ENCODE assay signal across 8 cellular contexts in genomic region chr4:89509708-89510269, GRCh38.
DNase-seq lines count a peak whose midpoint lies in the region; ATAC-seq and TF ChIP-seq lines count a peak whose summit lies in the region.

No MANE protein-coding gene starts in this region.

- H3K4me1 ChIP-seq in DND-41 (ENCODE audit: insufficient read depth, low read length) (peaks cover 10% of the 10 kb centered on the region; the same call in 1 of the 2 replicates), aorta (ENCODE audit: control insufficient read depth in 1 of 2, insufficient read depth in 2 of 2, low read length in 2 of 2) (no peaks in the 10 kb centered on the region), stomach (peaks cover 0 to 13% (median 4%) of the 10 kb centered on the region in 4 donors), lower lobe of right lung (no peaks in the 10 kb centered on the region)

- TF ChIP-seq CTCF in DND-41 (IDR thresholded peaks at IDR 0.05; ENCODE audit: borderline replicate concordance, extremely low read depth, low read length, poor library complexity, severe bottlenecking): peak; percentile 14
- TF ChIP-seq CTCF in stomach (IDR thresholded peaks at IDR 0.05): no peak
- TF ChIP-seq CTCF in lower lobe of right lung (IDR thresholded peaks at IDR 0.05): no peak

- DNase-seq in DND-41: no peak
- DNase-seq in astrocyte of the hippocampus (ENCODE audit: low read depth, low spot score): peak; percentile 38
- DNase-seq in aorta: no peak
- DNase-seq in stomach: no peak
- no peak for DNase-seq in NCI-H2196 treated with DMSO at 0.1 percent for 48 hours (lab: John Stamatoyannopoulos, UW; ENCODE audit: unreplicated experiment)
- no peak for DNase-seq in lower lobe of right lung

- H3K27ac ChIP-seq in DND-41 (ENCODE audit: low read length) (no peak overlapping the region), aorta (ENCODE audit: low read depth in 1 of 2, low read length in 2 of 2) (no peak overlapping the region), stomach (no peak overlapping the region), lower lobe of right lung (no peak overlapping the region)

- WGBS in aorta, 2 donors: 75 to 80% methylated on average over 4 of the region's 4 CpGs
- WGBS in stomach, 5 donors: 75 to 86% (median 82%) methylated on average over 4 of the region's 4 CpGs

- peak; percentile 72 for ATAC-seq in DND-41 (ENCODE audit: insufficient read depth, low read depth)
- peak; percentile 95 for ATAC-seq in GM19324 (IDR thresholded peaks at IDR 0.05; ENCODE audit: low FRiP score, unreplicated experiment)
- ATAC-seq in HG03108 (IDR thresholded peaks at IDR 0.05; ENCODE audit: unreplicated experiment): peak; percentile 99
- no peak for ATAC-seq in aorta (ENCODE audit: low FRiP score)
- no peak for ATAC-seq in lower lobe of right lung

- no peaks in the 10 kb centered on the region for H3K79me2 ChIP-seq in DND-41 (ENCODE audit: insufficient read depth, low read length)

- H4K20me1 ChIP-seq in DND-41 (ENCODE audit: insufficient read depth, low read length): no peaks in the 10 kb centered on the region

- no peak overlapping the region for H3K9ac ChIP-seq in DND-41 (ENCODE audit: low read depth, low read length)

- H3K9me3 ChIP-seq in DND-41 (ENCODE audit: insufficient read depth, low read length, severe bottlenecking) (peaks cover 4% of the 10 kb centered on the region), aorta (ENCODE audit: control insufficient read depth, low read length) (no peaks in the 10 kb centered on the region), stomach (peaks cover 0 to 5% (median 0%) of the 10 kb centered on the region in 4 donors), lower lobe of right lung (no peaks in the 10 kb centered on the region)

- no peak for TF ChIP-seq POLR2A in stomach (IDR thresholded peaks at IDR 0.05)

- intact Hi-C loops in aorta (cut with DNase I) (no loop called here), stomach (cut with DNase I; ENCODE audit: low total_unique reads) (no loop called here), lower lobe of right lung (cut with DNase I) (no loop called here)

- no peaks in the 10 kb centered on the region for H3K27me3 ChIP-seq in DND-41 (ENCODE audit: insufficient read depth, low read length, poor library complexity)
- H3K27me3 ChIP-seq in aorta (ENCODE audit: control insufficient read depth in 1 of 2, insufficient read depth in 2 of 2, low read length in 1 of 2): no peaks in the 10 kb centered on the region
- H3K27me3 ChIP-seq in stomach: no peaks in the 10 kb centered on the region
- H3K27me3 ChIP-seq in lower lobe of right lung (ENCODE audit: low read depth): no peaks in the 10 kb centered on the region

- no peak overlapping the region for H3K4me2 ChIP-seq in DND-41 (ENCODE audit: insufficient read depth, low read length)

- no peak overlapping the region for H2AFZ ChIP-seq in DND-41 (ENCODE audit: low read depth, low read length)

- H3K36me3 ChIP-seq in DND-41 (ENCODE audit: insufficient read depth, low read length) (no peaks in the 10 kb centered on the region), aorta (ENCODE audit: control insufficient read depth in 1 of 2, insufficient read depth in 2 of 2, low read length in 1 of 2) (no peaks in the 10 kb centered on the region), stomach (no peaks in the 10 kb centered on the region), lower lobe of right lung (no peaks in the 10 kb centered on the region)

- H3K4me3 ChIP-seq in DND-41 (ENCODE audit: low read depth in 1 of 2, low read length in 2 of 2) (no peak overlapping the region), aorta (ENCODE audit: low read length in 2 of 2) (no peak overlapping the region), stomach (no peak overlapping the region), lower lobe of right lung (no peak overlapping the region)

- TF ChIP-seq EP300 in stomach (IDR thresholded peaks at IDR 0.05): no peak

Comparison
In these comparisons a context has a peak if more than half of its experiments do, and no peak if none do; other contexts are left out.
1. ATAC-seq: peak in DND-41 (single experiment), GM19324 (single experiment) and HG03108 (single experiment); none in aorta (single experiment) and lower lobe of right lung (0 of 2).